ENCODE assay signal across 25 cellular contexts in genomic region chr3:44427683-44428082, GRCh38.
"Had no signal": no experiment of that assay in that cellular context is flagged by ENCODE, and none has a peak within 500 bp of the region (broad histone marks: within the 10 kb centered on the region; RNA-seq: fewer than 3 reads in every experiment).

No MANE protein-coding gene starts in this region.

- H3K27me3 ChIP-seq: breast epithelium, left lung, neutrophil, ovary, right atrium auricular region, stomach, transverse colon, uterus had no signal

- H3K4me3 ChIP-seq: breast epithelium, gastroesophageal sphincter, left lung, ovary, psoas muscle, right atrium auricular region, stomach, suprapubic skin, transverse colon, uterus had no signal

- H3K27me3 Mint-ChIP-seq: activated naive CD8-positive, alpha-beta T cell had no signal

- ATAC-seq: activated T-helper 17 cell treated with anti-CD3 and anti-CD28 coated beads, Interleukin-2, amount 50 U/mL, for 72 hours; gastroesophageal sphincter; left lung; natural killer cell; psoas muscle; stimulated activated effector memory CD8-positive, alpha-beta T cell treated with anti-CD3 and anti-CD28 coated beads, Interleukin-12 subunit alpha, Interleukin-12 subunit beta, amount 100 ng/mL, for 72 hours had no signal

- H3K4me1 Mint-ChIP-seq: activated T-helper 17 cell treated with anti-CD3 and anti-CD28 coated beads, Interleukin-2, amount 50 U/mL, for 72 hours; immature natural killer cell; natural killer cell had no signal

- H3K27ac Mint-ChIP-seq: activated naive CD8-positive, alpha-beta T cell; activated T-cell treated with anti-CD3 and anti-CD28 coated beads, Interleukin-2, amount 50 U/mL, for 24 hours; activated T-helper 17 cell treated with anti-CD3 and anti-CD28 coated beads, Interleukin-2, amount 50 U/mL, for 72 hours; natural killer cell; stimulated activated effector memory CD8-positive, alpha-beta T cell treated with anti-CD3 and anti-CD28 coated beads, Interleukin-12 subunit alpha, Interleukin-12 subunit beta, amount 100 ng/mL, for 72 hours had no signal

- H3K27ac ChIP-seq: breast epithelium, epithelial cell of prostate, gastroesophageal sphincter, left lung, neutrophil, ovary, psoas muscle, right atrium auricular region, stomach, suprapubic skin, transverse colon, uterus had no signal

- H3K36me3 ChIP-seq: breast epithelium, gastroesophageal sphincter, left lung, ovary, right atrium auricular region, stomach, suprapubic skin, transverse colon, uterus had no signal

- H3K4me1 ChIP-seq: breast epithelium, gastroesophageal sphincter, left lung, psoas muscle, right atrium auricular region, stomach, suprapubic skin, transverse colon, uterus had no signal

- DNase-seq: activated CD8-positive, alpha-beta memory T cell treated with anti-CD3 and anti-CD28 coated beads, Interleukin-2, amount 50 U/mL, for 4 hours; activated T-cell treated with anti-CD3 and anti-CD28 coated beads, Interleukin-2, amount 50 U/mL, for 24 hours; amniotic stem cell; cortex of kidney; head of caudate nucleus; immature natural killer cell; left lung; midbrain; natural killer cell; psoas muscle; stimulated activated CD4-positive, alpha-beta T cell treated with anti-CD3 and anti-CD28 coated beads, Interleukin-1b, Interleukin-23, amount 100 ng/mL, for 48 hours; stomach; T-helper 1 cell; transverse colon; uterus had no signal

- H3K9me3 ChIP-seq: breast epithelium, gastroesophageal sphincter, left lung, neutrophil, ovary, psoas muscle, right atrium auricular region, stomach, suprapubic skin, transverse colon, uterus had no signal

- H3K4me3 Mint-ChIP-seq: activated naive CD8-positive, alpha-beta T cell; activated T-cell treated with anti-CD3 and anti-CD28 coated beads, Interleukin-2, amount 50 U/mL, for 24 hours; activated T-helper 17 cell treated with anti-CD3 and anti-CD28 coated beads, Interleukin-2, amount 50 U/mL, for 72 hours; immature natural killer cell; natural killer cell; stimulated activated effector memory CD8-positive, alpha-beta T cell treated with anti-CD3 and anti-CD28 coated beads, Interleukin-12 subunit alpha, Interleukin-12 subunit beta, amount 100 ng/mL, for 72 hours had no signal

- H3K36me3 Mint-ChIP-seq: activated naive CD8-positive, alpha-beta T cell; immature natural killer cell; natural killer cell; stimulated activated effector memory CD8-positive, alpha-beta T cell treated with anti-CD3 and anti-CD28 coated beads, Interleukin-12 subunit alpha, Interleukin-12 subunit beta, amount 100 ng/mL, for 72 hours had no signal

- H3K9me3 Mint-ChIP-seq: activated T-cell treated with anti-CD3 and anti-CD28 coated beads, Interleukin-2, amount 50 U/mL, for 24 hours; activated T-helper 17 cell treated with anti-CD3 and anti-CD28 coated beads, Interleukin-2, amount 50 U/mL, for 72 hours; immature natural killer cell; natural killer cell; stimulated activated effector memory CD8-positive, alpha-beta T cell treated with anti-CD3 and anti-CD28 coated beads, Interleukin-12 subunit alpha, Interleukin-12 subunit beta, amount 100 ng/mL, for 72 hours had no signal
